In the genomic region with DNA sequence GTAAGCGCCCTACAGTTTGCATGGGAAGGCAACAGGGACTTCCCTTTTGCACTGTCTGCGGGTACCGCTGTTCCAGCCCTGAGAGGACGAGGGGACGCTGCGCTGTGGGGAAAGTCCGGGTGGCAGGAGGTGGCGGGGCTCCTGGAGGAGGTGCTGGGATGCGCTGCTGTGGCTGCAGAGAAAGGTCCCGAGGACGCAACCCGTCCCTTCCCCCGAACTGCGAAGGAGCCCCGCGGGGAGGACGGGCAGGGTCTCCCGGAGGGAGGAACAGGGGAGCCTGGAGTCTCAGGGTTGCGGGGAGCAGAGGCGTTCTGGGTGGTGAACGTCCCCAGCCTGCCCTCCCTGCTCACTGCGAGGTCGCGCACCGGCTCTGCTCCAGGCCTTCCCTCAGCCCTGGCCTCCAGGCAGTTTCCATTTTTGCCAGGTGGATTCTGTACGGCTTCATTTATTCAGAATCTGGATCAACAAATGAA, we compare ENCODE assay signal across 11 cellular contexts.
DNase-seq lines count a peak whose midpoint lies in the region; TF ChIP-seq lines count a peak whose summit lies in the region.
"Had no signal": no experiment of that assay in that cellular context is flagged by ENCODE, and none has a peak within 500 bp of the region (broad histone marks: within the 10 kb centered on the region; RNA-seq: fewer than 3 reads in every experiment).

No MANE protein-coding gene starts in this region.

- H4K8ac ChIP-seq in mesenchymal stem cell (ENCODE audit: low read length) = no peak overlapping the region

- no peaks in the 10 kb centered on the region for H3K79me1 ChIP-seq in mesenchymal stem cell (replicated peaks; ENCODE audit: low read length, poor library complexity, severe bottlenecking)

- 40% methylated on average over 26 of the region's 26 CpGs for whole genome bisulfite sequencing in mesenchymal stem cell
- WGBS in tibial nerve, 2 donors = 21 to 29% methylated on average over 23 to 25 of the region's 26 CpGs

- no peak overlapping the region for H3K4me3 ChIP-seq in fibroblast of mammary gland (ENCODE audit: control insufficient read depth, low read depth, low read length)
- H3K4me3 ChIP-seq in mesenchymal stem cell (ENCODE audit: insufficient read depth in 1 of 2, low read depth in 1 of 2, low read length in 2 of 2) = peak overlapping the region in 1 of 2 experiments; percentile 26
- peak overlapping the region in 2 of 4 donors; percentile 10 to 17 for H3K4me3 ChIP-seq in tibial nerve

- no peak overlapping the region for H3K27ac Mint-ChIP-seq in immature natural killer cell
- H3K27ac Mint-ChIP-seq: natural killer cell treated with Interleukin-12 subunit alpha and Interleukin-12 subunit beta and Interleukin-15 and Interleukin-18, amount 100 ng/mL, for 72 hours had no signal

- DNase-seq in M059J (ENCODE audit: low read depth) = peak; percentile 62
- DNase-seq in fibroblast of mammary gland (ENCODE audit: low read depth) = peak; percentile 6
- peak; percentile 38 for DNase-seq in mesenchymal stem cell
- DNase-seq in tibial nerve (ENCODE audit: low spot score in 2 of 2) = no peak
- DNase-seq in midbrain (lab: John Stamatoyannopoulos, UW) = no peak
- DNase-seq in activated T-cell treated with anti-CD3 and anti-CD28 coated beads for 4 hours = no peak
- DNase-seq in immature natural killer cell = no peak
- DNase-seq in occipital lobe (lab: John Stamatoyannopoulos, UW) = no peak
- DNase-seq: DMS 273 treated with DMSO at 0.1 percent for 48 hours; NK-92 treated with Interleukin-12 subunit alpha and Interleukin-12 subunit beta, amount 100 ng/mL, for 24 hours had no signal

- H2BK120ac ChIP-seq in mesenchymal stem cell (ENCODE audit: low read depth, low read length) = no peak overlapping the region

- H3K27me3 ChIP-seq in mesenchymal stem cell (ENCODE audit: control insufficient read depth in 1 of 2, insufficient read depth in 1 of 2, low read length in 2 of 2) = peaks cover 0 to 5% of the 10 kb centered on the region in 2 experiments
- H3K27me3 ChIP-seq in tibial nerve = no peaks in the 10 kb centered on the region

- H3K9ac ChIP-seq in mesenchymal stem cell (ENCODE audit: low read length) = peak overlapping the region; percentile 88

- H3K4me3 Mint-ChIP-seq in immature natural killer cell = no peak overlapping the region
- H3K4me3 Mint-ChIP-seq: natural killer cell treated with Interleukin-12 subunit alpha and Interleukin-12 subunit beta and Interleukin-15 and Interleukin-18, amount 100 ng/mL, for 72 hours had no signal

- H3K4ac ChIP-seq in mesenchymal stem cell (ENCODE audit: low read depth in 1 of 2, low read length in 2 of 2) = no peak overlapping the region

- H3K9me3 Mint-ChIP-seq in immature natural killer cell = no peaks in the 10 kb centered on the region
- H3K9me3 Mint-ChIP-seq: natural killer cell treated with Interleukin-12 subunit alpha and Interleukin-12 subunit beta and Interleukin-15 and Interleukin-18, amount 100 ng/mL, for 72 hours had no signal

- peak overlapping the region in 1 of 2 experiments; percentile 21 for H2BK12ac ChIP-seq in mesenchymal stem cell (ENCODE audit: low read length in 2 of 2)

- no peak for TF ChIP-seq EP300 in tibial nerve (IDR thresholded peaks at IDR 0.05)

- peaks cover 10% of the 10 kb centered on the region for H3K4me1 ChIP-seq in mesenchymal stem cell (ENCODE audit: control insufficient read depth, insufficient read depth, low read depth, low read length)
- H3K4me1 ChIP-seq in tibial nerve = peaks cover 0 to 33% (median 9%) of the 10 kb centered on the region in 4 donors

- H3K36me3 ChIP-seq in mesenchymal stem cell (ENCODE audit: control insufficient read depth in 1 of 2, insufficient read depth in 2 of 2, low read depth in 1 of 2, low read length in 2 of 2) (no peaks in the 10 kb centered on the region), tibial nerve (no peaks in the 10 kb centered on the region)

- TF ChIP-seq CTCF in fibroblast of mammary gland (conservative IDR thresholded peaks at IDR 0.05; ENCODE audit: control insufficient read depth, insufficient read depth, low read depth, low read length) (no peak), tibial nerve (IDR thresholded peaks at IDR 0.05) (no peak)

- H3K9me3 ChIP-seq in mesenchymal stem cell (ENCODE audit: control insufficient read depth, low read length) (no peaks in the 10 kb centered on the region), tibial nerve (no peaks in the 10 kb centered on the region)

- H3K36me3 Mint-ChIP-seq in immature natural killer cell = no peaks in the 10 kb centered on the region
- H3K36me3 Mint-ChIP-seq: natural killer cell treated with Interleukin-12 subunit alpha and Interleukin-12 subunit beta and Interleukin-15 and Interleukin-18, amount 100 ng/mL, for 72 hours had no signal

- no peak overlapping the region for H2BK5ac ChIP-seq in mesenchymal stem cell (ENCODE audit: low read depth, low read length, poor library complexity, severe bottlenecking)

- H3K27ac ChIP-seq in mesenchymal stem cell (ENCODE audit: low read length, poor library complexity, severe bottlenecking) = no peak overlapping the region
- H3K27ac ChIP-seq in tibial nerve = peak overlapping the region; percentile 69 to 89 (median 82)

- peak overlapping the region in 1 of 2 experiments; percentile 84 for H3K18ac ChIP-seq in mesenchymal stem cell (ENCODE audit: low read depth in 1 of 2, low read length in 2 of 2)

- no peak overlapping the region for H2BK15ac ChIP-seq in mesenchymal stem cell (ENCODE audit: low read depth, poor library complexity, severe bottlenecking)

- no peaks in the 10 kb centered on the region for H3K4me1 Mint-ChIP-seq in immature natural killer cell

- H3K27me3 Mint-ChIP-seq in immature natural killer cell (ENCODE audit: low read depth in 3 of 3) = peaks cover 2 to 11% (median 4%) of the 10 kb centered on the region in 3 donors

- peak overlapping the region in 1 of 2 experiments; percentile 61 for H3K14ac ChIP-seq in mesenchymal stem cell (ENCODE audit: low read length in 2 of 2)

- no peak overlapping the region for H3K23ac ChIP-seq in mesenchymal stem cell (ENCODE audit: low read length in 2 of 2)

- no peak overlapping the region for H2AK5ac ChIP-seq in mesenchymal stem cell (ENCODE audit: low read length, severe bottlenecking)

- H4K91ac ChIP-seq in mesenchymal stem cell (ENCODE audit: low read length) = no peak overlapping the region

- no peak overlapping the region for H3K4me2 ChIP-seq in mesenchymal stem cell (ENCODE audit: low read length, poor library complexity, severe bottlenecking)

- no peak for TF ChIP-seq POLR2A in tibial nerve (IDR thresholded peaks at IDR 0.05)

- no peak overlapping the region for H2AFZ ChIP-seq in mesenchymal stem cell (ENCODE audit: low read depth, low read length)

Comparison
In these comparisons a context has a peak if more than half of its experiments do, and no peak if none do; other contexts are left out.
1. DNase-seq: peak in M059J (single experiment), fibroblast of mammary gland (single experiment) and mesenchymal stem cell (single experiment); none in tibial nerve (0 of 2), midbrain (single experiment), activated T-cell treated with anti-CD3 and anti-CD28 coated beads for 4 hours (single experiment), immature natural killer cell (0 of 3) and occipital lobe (single experiment).